Comparison of ENCODE assay signal across 1 cellular context in genomic region chr1:15848143-15848928, GRCh38.
TF ChIP-seq lines count a peak whose summit lies in the region.

No MANE protein-coding gene starts in this region.

TF ChIP-seq in HepG2, 621 proteins besides CTCF, POLR2A, EP300 and RAD21 (continued from another document):
- TF ChIP-seq TMF1 (CRISPR knock-in tag; IDR thresholded peaks at IDR 0.05; ENCODE audit: low read depth) (0 out of 2 replicates have a peak, but pooled peaks have one; percentile 0), RBFOX2 (IDR thresholded peaks at IDR 0.05; ENCODE audit: low read depth, low read length) (peak; percentile 7; the same call in 1 of the 2 replicates), KDM4B (CRISPR knock-in tag; IDR thresholded peaks at IDR 0.05) (no peak), ZNF777 (CRISPR knock-in tag; IDR thresholded peaks at IDR 0.05) (peak; percentile 44; the same call in 1 of the 2 replicates), MTF2 (CRISPR knock-in tag; IDR thresholded peaks at IDR 0.05; ENCODE audit: borderline replicate concordance) (0 out of 2 replicates have a peak, but pooled peaks have one; percentile 40), ATF7-NPFF (CRISPR knock-in tag; IDR thresholded peaks at IDR 0.05; ENCODE audit: low read depth) (0 out of 2 replicates have a peak, but pooled peaks have one; percentile 7), TFE3 (CRISPR knock-in tag; IDR thresholded peaks at IDR 0.05) (no peak), ZNF446 (CRISPR knock-in tag; IDR thresholded peaks at IDR 0.05) (peak; percentile 69; the same call in 1 of the 2 replicates), KLF6 (CRISPR knock-in tag; IDR thresholded peaks at IDR 0.05) (0 out of 2 replicates have a peak, but pooled peaks have one; percentile 19), RBM39 (IDR thresholded peaks at IDR 0.05; ENCODE audit: low read depth, low read length, poor library complexity, severe bottlenecking) (peak; percentile 28), ZIK1 (CRISPR knock-in tag; IDR thresholded peaks at IDR 0.05; ENCODE audit: borderline replicate concordance, low read depth) (no peak), PHF8 (CRISPR knock-in tag; IDR thresholded peaks at IDR 0.05) (peak; percentile 8), ZBED4 (CRISPR knock-in tag; IDR thresholded peaks at IDR 0.05; ENCODE audit: borderline replicate concordance) (no peak), CENPT (CRISPR knock-in tag; IDR thresholded peaks at IDR 0.05; ENCODE audit: low read depth) (0 out of 2 replicates have a peak, but pooled peaks have one; percentile 20), SAP130 (CRISPR knock-in tag; IDR thresholded peaks at IDR 0.05; ENCODE audit: low read depth) (0 out of 2 replicates have a peak, but pooled peaks have one; percentile 7), TARDBP (CRISPR knock-in tag; IDR thresholded peaks at IDR 0.05) (no peak), ZNF343 (CRISPR knock-in tag; IDR thresholded peaks at IDR 0.05) (no peak), MXD4 (CRISPR knock-in tag; IDR thresholded peaks at IDR 0.05) (no peak), NBN (conservative IDR thresholded peaks at IDR 0.05) (no peak), ZNF18 (CRISPR knock-in tag; IDR thresholded peaks at IDR 0.05; ENCODE audit: insufficient replicate concordance) (peak; percentile 51), ZNF441 (CRISPR knock-in tag; IDR thresholded peaks at IDR 0.05; ENCODE audit: borderline replicate concordance) (0 out of 2 replicates have a peak, but pooled peaks have one; percentile 8), ZNF34 (CRISPR knock-in tag; IDR thresholded peaks at IDR 0.05; ENCODE audit: borderline replicate concordance) (0 out of 2 replicates have a peak, but pooled peaks have one; percentile 14), ZNF235 (CRISPR knock-in tag; IDR thresholded peaks at IDR 0.05; ENCODE audit: borderline replicate concordance) (peak; percentile 39; the same call in 1 of the 2 replicates), KLF12 (CRISPR knock-in tag; IDR thresholded peaks at IDR 0.05; ENCODE audit: borderline replicate concordance) (0 out of 2 replicates have a peak, but pooled peaks have one; percentile 8), SMARCE1 (IDR thresholded peaks at IDR 0.05; ENCODE audit: borderline replicate concordance) (no peak)
- TF ChIP-seq, protein P1, sequence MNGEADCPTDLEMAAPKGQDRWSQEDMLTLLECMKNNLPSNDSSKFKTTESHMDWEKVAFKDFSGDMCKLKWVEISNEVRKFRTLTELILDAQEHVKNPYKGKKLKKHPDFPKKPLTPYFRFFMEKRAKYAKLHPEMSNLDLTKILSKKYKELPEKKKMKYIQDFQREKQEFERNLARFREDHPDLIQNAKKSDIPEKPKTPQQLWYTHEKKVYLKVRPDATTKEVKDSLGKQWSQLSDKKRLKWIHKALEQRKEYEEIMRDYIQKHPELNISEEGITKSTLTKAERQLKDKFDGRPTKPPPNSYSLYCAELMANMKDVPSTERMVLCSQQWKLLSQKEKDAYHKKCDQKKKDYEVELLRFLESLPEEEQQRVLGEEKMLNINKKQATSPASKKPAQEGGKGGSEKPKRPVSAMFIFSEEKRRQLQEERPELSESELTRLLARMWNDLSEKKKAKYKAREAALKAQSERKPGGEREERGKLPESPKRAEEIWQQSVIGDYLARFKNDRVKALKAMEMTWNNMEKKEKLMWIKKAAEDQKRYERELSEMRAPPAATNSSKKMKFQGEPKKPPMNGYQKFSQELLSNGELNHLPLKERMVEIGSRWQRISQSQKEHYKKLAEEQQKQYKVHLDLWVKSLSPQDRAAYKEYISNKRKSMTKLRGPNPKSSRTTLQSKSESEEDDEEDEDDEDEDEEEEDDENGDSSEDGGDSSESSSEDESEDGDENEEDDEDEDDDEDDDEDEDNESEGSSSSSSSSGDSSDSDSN (CRISPR knock-in tag; IDR thresholded peaks at IDR 0.05) = peak; percentile 33; the same call in 1 of the 2 replicates
- TF ChIP-seq, protein P2, sequence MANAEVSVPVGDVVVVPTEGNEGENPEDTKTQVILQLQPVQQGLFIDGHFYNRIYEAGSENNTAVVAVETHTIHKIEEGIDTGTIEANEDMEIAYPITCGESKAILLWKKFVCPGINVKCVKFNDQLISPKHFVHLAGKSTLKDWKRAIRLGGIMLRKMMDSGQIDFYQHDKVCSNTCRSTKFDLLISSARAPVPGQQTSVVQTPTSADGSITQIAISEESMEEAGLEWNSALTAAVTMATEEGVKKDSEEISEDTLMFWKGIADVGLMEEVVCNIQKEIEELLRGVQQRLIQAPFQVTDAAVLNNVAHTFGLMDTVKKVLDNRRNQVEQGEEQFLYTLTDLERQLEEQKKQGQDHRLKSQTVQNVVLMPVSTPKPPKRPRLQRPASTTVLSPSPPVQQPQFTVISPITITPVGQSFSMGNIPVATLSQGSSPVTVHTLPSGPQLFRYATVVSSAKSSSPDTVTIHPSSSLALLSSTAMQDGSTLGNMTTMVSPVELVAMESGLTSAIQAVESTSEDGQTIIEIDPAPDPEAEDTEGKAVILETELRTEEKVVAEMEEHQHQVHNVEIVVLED (CRISPR knock-in tag; IDR thresholded peaks at IDR 0.05; ENCODE audit: borderline replicate concordance) = no peak
